In genomic region chr13:68272652-68273051, GRCh38 we compare ENCODE assay signal across 8 cellular contexts.
"Had no signal": no experiment of that assay in that cellular context is flagged by ENCODE, and none has a peak within 500 bp of the region (broad histone marks: within the 10 kb centered on the region; RNA-seq: fewer than 3 reads in every experiment).

No MANE protein-coding gene starts in this region.

- H3K4me3 ChIP-seq: GM12878 had no signal

- DNase-seq: GDM1, GF-D8 had no signal

- ATAC-seq: GM12878 had no signal

- FAIRE-seq: G401.6, GM12878, GM12891, GM12892, GM18507, GM19239 had no signal
